ENCODE assay signal across 7 cellular contexts in genomic region chrX:46796574-46797191, GRCh38. TPM values are rescaled to one million over a fixed set of nuclear protein-coding genes. Genes with fewer than 3 reads are reported as not detected.
DNase-seq lines count a peak whose midpoint lies in the region; TF ChIP-seq lines count a peak whose summit lies in the region.

No MANE protein-coding gene starts in this region.

- no peak for TF ChIP-seq EP300 in tibial nerve (IDR thresholded peaks at IDR 0.05)

- no peaks in the 10 kb centered on the region for H3K4me1 ChIP-seq in tibial nerve

- no peak overlapping the region for H3K27ac Mint-ChIP-seq in osteocyte (ENCODE audit: unreplicated experiment)

- peaks cover 14% of the 10 kb centered on the region for H3K4me1 Mint-ChIP-seq in osteocyte (ENCODE audit: unreplicated experiment)

- no peaks in the 10 kb centered on the region for H3K9me3 ChIP-seq in tibial nerve

- CTCF ChIA-PET in GM10248 (lab: Yijun Ruan, JAX) = interaction anchor here (0.6 to 3.1 kb wide), 22 partner anchors 9 to 415 kb away, joined by 3 to 23 read pairs (median 4); partner anchors contain the start of gene SLC9A7

- DNase-seq in GM10248 (ENCODE audit: extremely low spot score) (peak; percentile 65), KBM-7 (peak; percentile 92), RPMI8226 (peak; percentile 59), fibroblast of the conjunctiva (ENCODE audit: low read depth) (peak; percentile 62), osteocyte (ENCODE audit: extremely low spot score, unreplicated experiment) (no peak), tibial nerve (ENCODE audit: low spot score in 2 of 2) (peak; percentile 62 to 84)
- peak; percentile 26 to 49 for DNase-seq in activated T-helper 1 cell treated with anti-CD3 and anti-CD28 coated beads, Interleukin-2, amount 50 U/mL, for 16 hours (ENCODE audit: low read depth in 1 of 2, low spot score in 1 of 2)

- no peaks in the 10 kb centered on the region for H3K36me3 Mint-ChIP-seq in osteocyte (ENCODE audit: unreplicated experiment)

- no peak overlapping the region for H3K4me3 Mint-ChIP-seq in osteocyte (ENCODE audit: unreplicated experiment)

- no peaks in the 10 kb centered on the region for H3K9me3 Mint-ChIP-seq in osteocyte (ENCODE audit: unreplicated experiment)

- H3K4me3 ChIP-seq in tibial nerve = no peak overlapping the region

- H3K36me3 ChIP-seq in tibial nerve = no peaks in the 10 kb centered on the region

- TF ChIP-seq CTCF in GM10248 (IDR thresholded peaks at IDR 0.05; ENCODE audit: control extremely low read depth, extremely low read depth, low read depth, missing control alignments) (peak; percentile 54), osteocyte (IDR thresholded peaks at IDR 0.05) (peak; percentile 77), tibial nerve (IDR thresholded peaks at IDR 0.05) (peak; percentile 50 to 60 (median 51))

- no peaks in the 10 kb centered on the region for H3K27me3 ChIP-seq in tibial nerve

- H3K27me3 Mint-ChIP-seq in osteocyte (ENCODE audit: unreplicated experiment) = peaks cover 2% of the 10 kb centered on the region

- WGBS in tibial nerve, 2 donors = 23 to 48% methylated on average over 5 to 8 of the region's 8 CpGs

- in situ Hi-C loops in KBM-7 (cut with MboI; ENCODE audit: low pct_unique_long_range_greater_than_20kb, low sequenced_read_pairs) = no loop called here

- TF ChIP-seq POLR2A in tibial nerve (IDR thresholded peaks at IDR 0.05) = no peak

- POLR2A ChIA-PET in GM10248 (lab: Yijun Ruan, JAX) = no interaction called here

- no peak overlapping the region for H3K27ac ChIP-seq in tibial nerve

RNA-seq across cellular contexts. Expression of gene SLC9A7, which starts 37.8 kb away (rescaled TPM):
- 1.2 and 1.4 TPM in 2 replicates for total RNA-seq in osteocyte
- 10 to 100 TPM in 1 of 4 donors, 1 to 10 TPM in 3; 5.5 to 11.1 (median 7.3) TPM for total RNA-seq in tibial nerve

RNA-seq across cellular contexts. Expression of gene RP2, which starts 40.2 kb away (rescaled TPM):
- total RNA-seq in osteocyte (15.0 and 15.7 TPM in 2 replicates), tibial nerve (10 to 100 TPM in 1 of 4 donors, 1 to 10 TPM in 3; 6.1 to 11.1 (median 8.7) TPM)
